In the genomic region with DNA sequence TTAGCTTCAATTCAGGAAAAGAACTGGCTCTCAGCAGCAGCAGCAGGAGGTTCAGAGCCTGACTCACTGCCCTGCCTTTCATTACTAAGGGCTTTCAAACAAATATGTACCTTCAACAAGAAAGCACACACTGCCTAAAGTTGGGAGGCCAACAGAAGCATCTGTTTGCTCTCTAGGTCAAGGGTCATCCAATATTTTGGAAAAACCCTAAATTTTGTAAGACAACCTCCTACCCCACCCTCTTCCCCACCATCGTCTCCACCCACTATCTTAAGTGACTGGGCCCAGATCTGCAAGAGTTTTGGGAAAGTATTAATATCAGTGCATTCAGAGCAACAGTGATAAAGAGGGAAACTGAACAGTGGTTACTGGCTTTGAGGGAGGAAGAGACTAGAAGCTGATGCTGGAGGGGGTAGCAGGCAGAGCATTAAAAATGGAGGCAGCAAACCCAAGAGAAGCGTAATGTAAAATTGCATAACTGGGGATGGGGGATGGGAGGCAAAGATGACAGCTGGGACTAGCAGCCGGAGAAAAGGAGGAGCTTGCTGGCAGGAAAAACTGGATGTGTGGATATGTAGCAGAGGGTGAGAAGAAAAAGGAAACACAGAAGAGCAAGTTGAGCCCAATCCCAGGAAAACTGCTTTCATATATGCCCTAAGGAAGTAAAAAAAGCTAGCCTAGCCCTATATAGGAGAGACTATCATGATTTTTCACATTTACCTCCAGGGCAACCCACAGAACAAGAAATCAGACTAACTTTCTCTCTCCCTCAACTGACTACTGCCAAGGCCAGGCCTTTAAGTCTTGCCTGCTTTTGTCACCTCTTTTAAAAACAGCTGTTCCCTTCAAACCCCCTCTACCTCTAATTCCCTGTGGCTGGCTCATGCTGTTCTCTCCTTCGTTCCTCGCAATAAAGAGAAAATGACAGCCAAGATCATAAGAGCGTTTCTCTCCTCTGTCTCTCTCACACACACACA, we compare ENCODE assay signal across 8 cellular contexts. TPM values are rescaled to one million over a fixed set of nuclear protein-coding genes. Genes with fewer than 3 reads are reported as not detected.
DNase-seq lines count a peak whose midpoint lies in the region; ATAC-seq and TF ChIP-seq lines count a peak whose summit lies in the region.

No MANE protein-coding gene starts in this region.

- H3K36me3 ChIP-seq in BLaER1 treated with 17β-estradiol and CSF1 and Interleukin-3, amounts not matched to agents 10 nM and 100 nM = peaks cover 0 to 47% (median 31%) of the 10 kb centered on the region in 11 experiments; a peak in 21 of 22 replicates
- H3K36me3 ChIP-seq in endodermal cell (ENCODE audit: control insufficient read depth, insufficient read depth, low read length) (no peaks in the 10 kb centered on the region), muscle layer of colon (ENCODE audit: insufficient read depth, low read length) (no peaks in the 10 kb centered on the region)

- H3K4me1 ChIP-seq in BLaER1 treated with 17β-estradiol and CSF1 and Interleukin-3, amounts not matched to agents 10 nM and 100 nM = peaks cover 19 to 72% (median 32%) of the 10 kb centered on the region in 10 experiments
- H3K4me1 ChIP-seq in endodermal cell (ENCODE audit: control insufficient read depth, insufficient read depth, low read length) (peaks cover 20% of the 10 kb centered on the region), muscle layer of colon (ENCODE audit: insufficient read depth, low read length) (peaks cover 86% of the 10 kb centered on the region)

- peak overlapping the region; percentile 31 to 62 (median 43); a peak in 20 of 22 replicates for H3K4me2 ChIP-seq in BLaER1 treated with 17β-estradiol and CSF1 and Interleukin-3, amounts not matched to agents 10 nM and 100 nM

- H3K27ac Mint-ChIP-seq in endodermal cell = no peak overlapping the region
- H3K27ac Mint-ChIP-seq in stimulated activated naive B cell treated with anti-CD40 and anti-IgM and Interleukin-4, amounts not matched to agents 10 μg/mL and 1 μg/mL and 100 μg/mL, for 72 hours = no peak overlapping the region

- no peak for TF ChIP-seq CTCF in endodermal cell (conservative IDR thresholded peaks at IDR 0.05)

- no peaks in the 10 kb centered on the region for H3K9me3 Mint-ChIP-seq in endodermal cell
- no peaks in the 10 kb centered on the region for H3K9me3 Mint-ChIP-seq in stimulated activated naive B cell treated with anti-CD40 and anti-IgM and Interleukin-4, amounts not matched to agents 10 μg/mL and 1 μg/mL and 100 μg/mL, for 72 hours

- peaks cover under 1% of the 10 kb centered on the region for H3K27me3 Mint-ChIP-seq in endodermal cell (ENCODE audit: insufficient read depth)
- no peaks in the 10 kb centered on the region for H3K27me3 Mint-ChIP-seq in stimulated activated naive B cell treated with anti-CD40 and anti-IgM and Interleukin-4, amounts not matched to agents 10 μg/mL and 1 μg/mL and 100 μg/mL, for 72 hours

- H3K9ac ChIP-seq in BLaER1 treated with 17β-estradiol and CSF1 and Interleukin-3, amounts not matched to agents 10 nM and 100 nM = no peak overlapping the region
- H3K9ac ChIP-seq in endodermal cell (ENCODE audit: extremely low read depth, low read length, poor library complexity, severe bottlenecking) (no peak overlapping the region), muscle layer of colon (ENCODE audit: low read length) (peak overlapping the region; percentile 26)

- H3K4me3 Mint-ChIP-seq in endodermal cell = no peak overlapping the region
- no peak overlapping the region for H3K4me3 Mint-ChIP-seq in stimulated activated naive B cell treated with anti-CD40 and anti-IgM and Interleukin-4, amounts not matched to agents 10 μg/mL and 1 μg/mL and 100 μg/mL, for 72 hours

- H3K9me3 ChIP-seq in BLaER1 treated with 17β-estradiol and CSF1 and Interleukin-3, amounts not matched to agents 10 nM and 100 nM (replicated peaks in 1 of 11) = peaks cover 0 to 6% (median 0%) of the 10 kb centered on the region in 11 experiments; a peak in 2 of 22 replicates
- H3K9me3 ChIP-seq in endodermal cell (ENCODE audit: control insufficient read depth, low read length) = no peaks in the 10 kb centered on the region
- no peaks in the 10 kb centered on the region for H3K9me3 ChIP-seq in muscle layer of colon (ENCODE audit: low read length)

- no peaks in the 10 kb centered on the region for H3K27me3 ChIP-seq in BLaER1 treated with 17β-estradiol and CSF1 and Interleukin-3, amounts not matched to agents 10 nM and 100 nM
- H3K27me3 ChIP-seq in endodermal cell (ENCODE audit: control insufficient read depth, insufficient read depth, low read length, poor library complexity, severe bottlenecking) (no peaks in the 10 kb centered on the region), muscle layer of colon (ENCODE audit: control insufficient read depth in 1 of 2, insufficient read depth in 2 of 2, low read length in 2 of 2) (no peaks in the 10 kb centered on the region)

- H3K4me1 Mint-ChIP-seq in endodermal cell = peaks cover 43% of the 10 kb centered on the region
- peaks cover 17 to 24% of the 10 kb centered on the region in 2 donors for H3K4me1 Mint-ChIP-seq in stimulated activated naive B cell treated with anti-CD40 and anti-IgM and Interleukin-4, amounts not matched to agents 10 μg/mL and 1 μg/mL and 100 μg/mL, for 72 hours

- H4K20me1 ChIP-seq in BLaER1 treated with 17β-estradiol and CSF1 and Interleukin-3, amounts not matched to agents 10 nM and 100 nM = peaks cover 95 to 100% (median 98%) of the 10 kb centered on the region in 11 experiments

- ATAC-seq in stimulated activated naive B cell treated with anti-CD40 and anti-IgM and Interleukin-4, amounts not matched to agents 10 μg/mL and 1 μg/mL and 100 μg/mL, for 72 hours (replicated peaks) = no peak
- ATAC-seq in HG03095 (IDR thresholded peaks at IDR 0.05; ENCODE audit: unreplicated experiment) = no peak

- no peak overlapping the region for H3K4me3 ChIP-seq in BLaER1 treated with 17β-estradiol and CSF1 and Interleukin-3, amounts not matched to agents 10 nM and 100 nM
- no peak overlapping the region for H3K4me3 ChIP-seq in endodermal cell (ENCODE audit: low read length)
- no peak overlapping the region for H3K4me3 ChIP-seq in muscle layer of colon (ENCODE audit: low read depth in 1 of 2, low read length in 2 of 2)

- peaks cover 2% of the 10 kb centered on the region for H3K36me3 Mint-ChIP-seq in endodermal cell (ENCODE audit: low read depth)
- H3K36me3 Mint-ChIP-seq in stimulated activated naive B cell treated with anti-CD40 and anti-IgM and Interleukin-4, amounts not matched to agents 10 μg/mL and 1 μg/mL and 100 μg/mL, for 72 hours = peaks cover under 1 to 7% of the 10 kb centered on the region in 2 donors

- 60 to 64% methylated on average over 3 to 6 of the region's 6 CpGs for WGBS in endodermal cell (ENCODE audit: insufficient coverage in 1 of 2, insufficient read length in 1 of 2), 2 experiments

- DNase-seq in NCI-H82 (lab: John Stamatoyannopoulos, UW) = peak; percentile 77
- no peak for DNase-seq in endodermal cell
- no peak for DNase-seq in stimulated activated naive B cell treated with anti-CD40 and anti-IgM and Interleukin-4, amounts not matched to agents 10 μg/mL and 1 μg/mL and 100 μg/mL, for 72 hours
- DNase-seq in NCI-H345 treated with DMSO at 0.1 percent for 48 hours (lab: John Stamatoyannopoulos, UW; ENCODE audit: unreplicated experiment) = no peak
- DNase-seq in NCI-H146 treated with DMSO at 0.1 percent for 48 hours (lab: John Stamatoyannopoulos, UW; ENCODE audit: unreplicated experiment) = no peak

- H3K27ac ChIP-seq in BLaER1 treated with 17β-estradiol and CSF1 and Interleukin-3, amounts not matched to agents 10 nM and 100 nM = peak overlapping the region in 2 of 11 experiments; percentile 19 to 31; a peak in 2 of 22 replicates
- peak overlapping the region; percentile 65 for H3K27ac ChIP-seq in endodermal cell (ENCODE audit: low read depth, low read length)
- H3K27ac ChIP-seq in muscle layer of colon (ENCODE audit: low read depth, low read length) = peak overlapping the region; percentile 88

RNA-seq across cellular contexts. Expression of a gene that starts 31.5 kb away (rescaled TPM):
- 100 to 1,000 TPM in 1 of 2 donors, 10 to 100 TPM in 1; 85.4 to 110 TPM for total RNA-seq in endodermal cell
- polyA plus RNA-seq in endodermal cell (2013, experiment 1 of 2) = 92.0 TPM
- polyA plus RNA-seq in endodermal cell (2013, experiment 2 of 2) = 83.4 TPM
